8 cellular contexts compared by ENCODE assay signal in the genomic region with DNA sequence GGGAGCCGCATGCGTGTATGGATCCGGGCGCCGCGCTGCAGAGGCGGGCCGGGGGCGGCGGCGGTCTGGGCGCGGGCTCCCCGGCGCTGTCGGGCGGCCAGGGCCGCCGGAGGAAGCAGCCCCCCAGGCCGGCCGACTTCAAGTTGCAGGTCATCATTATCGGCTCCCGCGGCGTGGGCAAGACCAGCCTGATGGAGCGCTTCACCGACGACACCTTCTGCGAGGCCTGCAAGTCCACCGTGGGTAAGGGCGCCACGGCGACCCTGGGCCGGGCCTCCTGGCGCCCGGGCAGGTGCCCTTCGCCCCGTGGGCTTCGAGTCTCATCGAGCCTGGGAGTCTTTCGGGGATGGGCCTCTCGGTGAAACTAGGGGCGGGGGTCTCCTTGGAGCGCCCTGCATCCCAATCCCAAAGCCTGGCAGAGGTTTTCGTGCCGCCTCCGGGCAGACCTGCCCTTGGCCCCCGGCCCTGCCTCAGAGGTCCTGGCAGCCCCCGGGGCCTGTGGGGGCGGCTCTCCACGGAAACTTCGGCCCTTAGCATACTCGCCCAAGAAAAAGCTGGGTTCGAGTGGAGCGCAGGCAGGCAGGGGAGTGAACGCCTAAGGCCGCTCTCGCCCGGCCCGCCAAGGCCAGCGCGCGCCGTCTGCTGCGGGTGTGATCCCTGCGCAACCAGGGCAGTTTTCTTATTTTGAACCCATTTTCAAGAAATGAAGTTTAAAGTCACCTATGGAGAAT. TPM values are rescaled to one million over a fixed set of nuclear protein-coding genes. Genes with fewer than 3 reads are reported as not detected.
A peak's percentile ranks its signal among the peaks of the same experiment; 100 is the strongest.
DNase-seq lines count a peak whose midpoint lies in the region; ATAC-seq, FAIRE-seq and TF ChIP-seq lines count a peak whose summit lies in the region.

No MANE protein-coding gene starts in this region.

- H3K9me3 Mint-ChIP-seq in stimulated activated naive CD8-positive, alpha-beta T cell treated with anti-CD3 and anti-CD28 coated beads, Interleukin-15, amount 100 ng/mL, for 72 hours: peaks cover 0 to 7% of the 10 kb centered on the region in 2 donors

- no peak for FAIRE-seq in HepG2 (lab: Jason Lieb, UNC)

- BruUV-seq in HepG2 (replicated peaks; lab: Mats Ljungman, UMichigan): no TSS peak

- H3K4me1 Mint-ChIP-seq in stimulated activated naive CD8-positive, alpha-beta T cell treated with anti-CD3 and anti-CD28 coated beads, Interleukin-15, amount 100 ng/mL, for 72 hours: peaks cover 62% of the 10 kb centered on the region

- POLR2A ChIA-PET in HepG2 (lab: Yijun Ruan, JAX): interaction anchor here (1.2 kb wide), 1 partner anchor 10 kb away, joined by 3 read pairs; no protein-coding TSS in a partner anchor

- ATAC-seq in GM18502 (IDR thresholded peaks at IDR 0.05; ENCODE audit: poor library complexity, unreplicated experiment) (peak; percentile 13), HG02623 (IDR thresholded peaks at IDR 0.05; ENCODE audit: unreplicated experiment) (peak; percentile 6), body of pancreas (peak; percentile 27), HepG2 (peak; percentile 31; the same call in 2 of the 3 replicates)
- ATAC-seq in stimulated activated naive CD8-positive, alpha-beta T cell treated with anti-CD3 and anti-CD28 coated beads, Interleukin-15, amount 100 ng/mL, for 72 hours: peak; percentile 29

- H3K79me2 ChIP-seq in HepG2 (ENCODE audit: insufficient read depth, low read length): peaks cover 49% of the 10 kb centered on the region

- in situ Hi-C loops in HepG2 (cut with HindIII; ENCODE audit: extremely low pct_ligation_motif_present, low pct_unique_long_range_greater_than_20kb): no loop called here

- intact Hi-C loops in body of pancreas (cut with DNase I) (no loop called here), HepG2 (cut with micrococcal nuclease; ENCODE audit: unreplicated experiment) (no loop called here)

- H3K4me3 Mint-ChIP-seq in stimulated activated naive CD8-positive, alpha-beta T cell treated with anti-CD3 and anti-CD28 coated beads, Interleukin-15, amount 100 ng/mL, for 72 hours: peak overlapping the region; percentile 80 to 84

- H2AFZ ChIP-seq in HepG2 (ENCODE audit: low read length): no peak overlapping the region

- H3K4me1 ChIP-seq in body of pancreas (peaks cover 30% of the 10 kb centered on the region), HepG2 (ENCODE audit: insufficient read depth, low read length) (peaks cover 57% of the 10 kb centered on the region)

- H3K27ac Mint-ChIP-seq in stimulated activated naive CD8-positive, alpha-beta T cell treated with anti-CD3 and anti-CD28 coated beads, Interleukin-15, amount 100 ng/mL, for 72 hours: peak overlapping the region; percentile 77 to 91

- TF ChIP-seq RAD21 in HepG2 (CRISPR knock-in tag; IDR thresholded peaks at IDR 0.05): no peak

- H3K4me3 ChIP-seq in body of pancreas (peak overlapping the region; percentile 78 to 79), HepG2 (replicated peaks in 1 of 3; ENCODE audit: insufficient read depth in 1 of 3, low read depth in 2 of 3, low read length in 3 of 3) (peak overlapping the region; percentile 78 to 91 (median 90))

- H4K20me1 ChIP-seq in HepG2 (ENCODE audit: insufficient read depth, low read length): peaks cover 24% of the 10 kb centered on the region

- TF ChIP-seq CTCF in body of pancreas (IDR thresholded peaks at IDR 0.05) (no peak), HepG2 (CRISPR knock-in tag; IDR thresholded peaks at IDR 0.05) (no peak)

- CTCF ChIA-PET in HepG2 (lab: Yijun Ruan, JAX; ENCODE audit: low intra/inter-chr PET ratio, low total read pairs): interaction anchor here (0.8 kb wide), 1 partner anchor 17 kb away, joined by 3 read pairs; no protein-coding TSS in a partner anchor

- H3K4me2 ChIP-seq in HepG2 (ENCODE audit: low read depth, low read length): peak overlapping the region; percentile 84

- TF ChIP-seq EP300 in HepG2 (IDR thresholded peaks at IDR 0.05; ENCODE audit: low read depth in 2 of 2, low read length in 2 of 2): no peak
- TF ChIP-seq EP300 in HepG2 (CRISPR knock-in tag; IDR thresholded peaks at IDR 0.05; ENCODE audit: borderline replicate concordance): no peak

- H3K27me3 ChIP-seq in body of pancreas (no peaks in the 10 kb centered on the region), HepG2 (ENCODE audit: control insufficient read depth in 1 of 2, insufficient read depth in 2 of 2, low read length in 2 of 2) (peaks cover 0 to 1% of the 10 kb centered on the region in 2 experiments; a peak in 2 of 5 replicates)

- no peaks in the 10 kb centered on the region for H3K27me3 Mint-ChIP-seq in stimulated activated naive CD8-positive, alpha-beta T cell treated with anti-CD3 and anti-CD28 coated beads, Interleukin-15, amount 100 ng/mL, for 72 hours

- DNase-seq in OCI-M1 (lab: John Stamatoyannopoulos, UW) (peak; percentile 79), body of pancreas (peak in 3 of 4 donors; percentile 21 to 26 (median 23)), HepG2 (ENCODE audit: low spot score) (no peak), superior temporal gyrus (ENCODE audit: extremely low spot score) (no peak), SHP77 (lab: John Stamatoyannopoulos, UW) (no peak)
- DNase-seq in stimulated activated naive CD8-positive, alpha-beta T cell treated with anti-CD3 and anti-CD28 coated beads, Interleukin-15, amount 100 ng/mL, for 72 hours: peak; percentile 26 to 29

- TF ChIP-seq POLR2A in body of pancreas (IDR thresholded peaks at IDR 0.05): no peak
- TF ChIP-seq POLR2A in HepG2 (IDR thresholded peaks at IDR 0.05; ENCODE audit: insufficient read depth in 1 of 2, low read depth in 2 of 2, low read length in 2 of 2): no peak

- 0 to 1% methylated on average over 11 to 65 of the region's 66 CpGs for WGBS in body of pancreas, 2 donors
- WGBS in HepG2 (ENCODE audit: low lambda C conversion rate): 0% methylated on average over 17 of the region's 66 CpGs

- H3K9me3 ChIP-seq in body of pancreas: no peaks in the 10 kb centered on the region
- H3K9me3 ChIP-seq in HepG2 (ENCODE audit: low read length): no peaks in the 10 kb centered on the region

- H3K36me3 ChIP-seq in body of pancreas (replicated peaks in 1 of 2; ENCODE audit: insufficient read depth in 1 of 2, low read depth in 2 of 2) (no peaks in the 10 kb centered on the region), HepG2 (replicated peaks in 1 of 2; ENCODE audit: control insufficient read depth in 1 of 2, insufficient read depth in 2 of 2, low read length in 2 of 2) (0 out of 5 replicates have a peak, but pooled peaks cover 0 to 6% of the 10 kb centered on the region in 2 experiments)

- H3K9ac ChIP-seq in HepG2 (ENCODE audit: insufficient read depth, low read depth, low read length): peak overlapping the region; percentile 88

- H3K27ac ChIP-seq in body of pancreas (peak overlapping the region in 3 of 4 donors; percentile 36 to 52 (median 50)), HepG2 (ENCODE audit: extremely low read length, insufficient read depth, low read length) (peak overlapping the region; percentile 65)

TF ChIP-seq in HepG2, 621 proteins besides CTCF, POLR2A, EP300 and RAD21 (continues in another document):
- TF ChIP-seq ARNT (IDR thresholded peaks at IDR 0.05) (no peak), XRCC5 (optimal IDR thresholded peaks at IDR 0.05; ENCODE audit: low read length) (peak; percentile 36), SMAD9 (CRISPR knock-in tag; IDR thresholded peaks at IDR 0.05) (no peak), ZNF232 (CRISPR knock-in tag; IDR thresholded peaks at IDR 0.05; ENCODE audit: borderline replicate concordance) (0 out of 2 replicates have a peak, but pooled peaks have one; percentile 53), PATZ1 (CRISPR knock-in tag; IDR thresholded peaks at IDR 0.05) (peak; percentile 34; the same call in 1 of the 2 replicates), CCDC6 (CRISPR knock-in tag; IDR thresholded peaks at IDR 0.05) (no peak), SAP130 (CRISPR knock-in tag; IDR thresholded peaks at IDR 0.05; ENCODE audit: low read depth) (peak; percentile 54), RBFOX2 (IDR thresholded peaks at IDR 0.05; ENCODE audit: low read depth, low read length) (peak; percentile 65)

RNA-seq across cellular contexts. Expression of gene RAB12, which starts 0.6 kb away (rescaled TPM):
- 10 to 100 TPM; 18.9 to 26.7 TPM for total RNA-seq in body of pancreas
- 21.4 and 25.3 TPM in 2 replicates for total RNA-seq in HepG2 (2016; rRNA removed; fragmentation: Illumina TruSeq; extraction: Trizol)
- 10.6 and 11.9 TPM in 2 replicates for total RNA-seq in HepG2 (2016; cell fraction: cytosol; rRNA removed; fragmentation: Illumina TruSeq; extraction: Trizol; ENCODE audit: low read depth)
- 20.0 and 24.5 TPM in 2 replicates for total RNA-seq in HepG2 (2016; cell fraction: insoluble cytoplasmic fraction; rRNA removed; fragmentation: Illumina TruSeq; extraction: Trizol)
- total RNA-seq in HepG2 (2016; cell fraction: membrane; rRNA removed; fragmentation: Illumina TruSeq; extraction: Trizol): 24.8 and 25.8 TPM in 2 replicates
- total RNA-seq in HepG2 (2016; cell fraction: nucleus; rRNA removed; fragmentation: Illumina TruSeq; extraction: Trizol): 22.3 and 24.8 TPM in 2 replicates
- 9.5 and 10.7 TPM in 2 replicates for polyA plus RNA-seq in HepG2 (2011; rRNA removed)
- 3.8 and 6.9 TPM in 2 replicates for polyA plus RNA-seq in HepG2 (2011; cell fraction: cytosol; rRNA removed)
- polyA plus RNA-seq in HepG2 (2011; cell fraction: nucleus; rRNA removed): 10.5 and 15.2 TPM in 2 replicates
- polyA plus RNA-seq in HepG2 (2012): 21.4 and 24.9 TPM in 2 replicates
- 7.7 and 8.8 TPM in 2 replicates for polyA plus RNA-seq in HepG2 (2016; cell fraction: cytosol; fragmentation: Illumina TruSeq; extraction: Trizol; ENCODE audit: low read depth)
- 27.0 and 29.3 TPM in 2 replicates for polyA plus RNA-seq in HepG2 (2016; cell fraction: insoluble cytoplasmic fraction; fragmentation: Illumina TruSeq; extraction: Trizol; ENCODE audit: low read depth)
- polyA plus RNA-seq in HepG2 (2016; cell fraction: membrane; fragmentation: Illumina TruSeq; extraction: Trizol; ENCODE audit: low read depth): 18.8 and 19.2 TPM in 2 replicates
- polyA plus RNA-seq in HepG2 (2016; cell fraction: nucleus; fragmentation: Illumina TruSeq; extraction: Trizol; ENCODE audit: insufficient read depth, low read depth): 49.1 and 55.1 TPM in 2 replicates
- polyA minus RNA-seq in HepG2 (2011; rRNA and poly(A)+ RNA removed; ENCODE audit: low replicate concordance): 2.8 and 6.1 TPM in 2 replicates
- polyA minus RNA-seq in HepG2 (2011; cell fraction: cytosol; rRNA and poly(A)+ RNA removed): 11.2 and 14.9 TPM in 2 replicates
- 19.1 and 21.0 TPM in 2 replicates for polyA minus RNA-seq in HepG2 (2011; cell fraction: nucleus; rRNA and poly(A)+ RNA removed)

Comparison
In these comparisons a context has a peak if more than half of its experiments do, and no peak if none do; other contexts are left out.
1. DNase-seq: peak in OCI-M1 (single experiment), body of pancreas (3 of 4) and stimulated activated naive CD8-positive, alpha-beta T cell treated with anti-CD3 and anti-CD28 coated beads, Interleukin-15, amount 100 ng/mL, for 72 hours (2 of 2); none in HepG2 (single experiment), superior temporal gyrus (single experiment) and SHP77 (0 of 2).
2. Peak in every context shown above with its lines, with median percentiles within 50 percentile points of each other: ATAC-seq.